ENCODE assay signal across 8 cellular contexts in the genomic region with DNA sequence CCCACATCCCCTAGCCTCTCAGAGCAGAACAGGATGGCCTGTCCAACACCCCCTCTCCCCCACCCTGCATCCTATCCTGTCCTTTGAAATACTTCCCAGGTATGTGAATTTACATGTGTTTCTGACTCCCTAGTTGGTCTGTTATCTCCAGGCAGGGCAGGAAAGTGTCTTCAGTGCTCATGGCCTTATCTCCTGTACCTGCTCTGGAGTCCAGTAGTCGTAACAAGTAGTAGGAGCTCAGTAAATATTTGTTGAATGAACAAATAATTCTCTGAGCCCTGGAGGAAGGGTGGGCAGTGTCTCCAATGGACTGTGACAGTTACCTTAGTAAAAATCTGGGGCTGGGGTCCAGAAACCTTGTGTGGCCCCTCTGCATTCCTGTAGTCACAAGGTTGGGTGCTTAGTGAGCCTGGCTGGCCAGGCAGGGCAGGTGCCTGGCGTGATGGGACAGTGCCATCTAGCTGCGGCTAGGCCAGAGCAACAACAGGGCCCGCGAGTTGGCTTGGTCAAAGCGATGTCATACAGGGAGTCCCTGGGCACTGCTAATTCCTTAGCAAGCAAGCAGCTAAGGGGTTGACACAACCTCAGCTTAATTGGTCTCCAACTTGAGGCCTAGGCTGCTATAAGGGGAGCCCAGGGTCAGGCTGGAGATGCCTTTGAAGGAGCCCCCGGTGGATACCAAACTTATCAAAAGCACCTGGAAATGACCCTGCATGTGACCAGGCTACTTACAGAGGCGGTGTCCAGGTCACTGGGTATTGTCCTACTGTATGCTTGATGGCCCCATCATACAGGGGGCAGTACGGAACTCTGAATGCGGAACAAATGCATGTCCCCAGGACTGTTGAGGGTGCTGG.
DNase-seq lines count a peak whose midpoint lies in the region; ATAC-seq and TF ChIP-seq lines count a peak whose summit lies in the region.

No MANE protein-coding gene starts in this region.

- intact Hi-C loops in esophagus squamous epithelium (cut with DNase I), result no loop called here
- intact Hi-C loops in natural killer cell (cut with micrococcal nuclease), result loop anchor here (1.0 to 10.0 kb wide), 3 partner anchors 88 to 409 kb away; a partner anchor contains a TSS
- intact Hi-C loops in testis (cut with DNase I; ENCODE audit: low total_unique reads), result loop anchor here (5.0 kb wide), 1 partner anchor 87 kb away; a partner anchor contains a TSS

- no peaks in the 10 kb centered on the region for H3K36me3 Mint-ChIP-seq in activated CD8-positive, alpha-beta memory T cell treated with anti-CD3 and anti-CD28 coated beads, Interleukin-2, amount 10 ng/mL, durations not matched to agents 7 days and 5 days
- no peaks in the 10 kb centered on the region for H3K36me3 Mint-ChIP-seq in natural killer cell

- no peaks in the 10 kb centered on the region for H3K9me3 ChIP-seq in esophagus squamous epithelium
- H3K9me3 ChIP-seq in testis, result no peaks in the 10 kb centered on the region

- H3K4me1 ChIP-seq in esophagus squamous epithelium (peaks cover 0 to 2% (median 0%) of the 10 kb centered on the region in 3 donors), testis (no peaks in the 10 kb centered on the region)

- peaks cover 11% of the 10 kb centered on the region for H3K27me3 Mint-ChIP-seq in activated CD8-positive, alpha-beta memory T cell treated with anti-CD3 and anti-CD28 coated beads, Interleukin-2, amount 10 ng/mL, durations not matched to agents 7 days and 5 days
- peaks cover 0 to 13% of the 10 kb centered on the region in 2 donors for H3K27me3 Mint-ChIP-seq in natural killer cell (ENCODE audit: low read depth in 2 of 2)

- TF ChIP-seq CTCF in 22Rv1 (IDR thresholded peaks at IDR 0.05), result peak; percentile 92
- TF ChIP-seq CTCF in GM12873 (IDR thresholded peaks at IDR 0.05; ENCODE audit: insufficient read depth, low read depth, low read length, missing control alignments), result peak; percentile 95
- peak; percentile 27 to 94 (median 82) for TF ChIP-seq CTCF in esophagus squamous epithelium (IDR thresholded peaks at IDR 0.05)
- TF ChIP-seq CTCF in natural killer cell (IDR thresholded peaks at IDR 0.05), result peak; percentile 58
- peak; percentile 32 to 77 (median 58) for TF ChIP-seq CTCF in testis (IDR thresholded peaks at IDR 0.05)

- H3K27ac Mint-ChIP-seq in activated CD8-positive, alpha-beta memory T cell treated with anti-CD3 and anti-CD28 coated beads, Interleukin-2, amount 10 ng/mL, durations not matched to agents 7 days and 5 days, result no peak overlapping the region
- H3K27ac Mint-ChIP-seq in natural killer cell, result no peak overlapping the region

- no peaks in the 10 kb centered on the region for H3K9me3 Mint-ChIP-seq in activated CD8-positive, alpha-beta memory T cell treated with anti-CD3 and anti-CD28 coated beads, Interleukin-2, amount 10 ng/mL, durations not matched to agents 7 days and 5 days (ENCODE audit: low read depth)
- no peaks in the 10 kb centered on the region for H3K9me3 Mint-ChIP-seq in natural killer cell

- H3K4me1 Mint-ChIP-seq in activated CD8-positive, alpha-beta memory T cell treated with anti-CD3 and anti-CD28 coated beads, Interleukin-2, amount 10 ng/mL, durations not matched to agents 7 days and 5 days, result no peaks in the 10 kb centered on the region
- peaks cover 0 to 3% of the 10 kb centered on the region in 2 donors for H3K4me1 Mint-ChIP-seq in natural killer cell

- ATAC-seq in HG03432 (IDR thresholded peaks at IDR 0.05; ENCODE audit: unreplicated experiment), result peak; percentile 80
- peak; percentile 89 for ATAC-seq in activated CD8-positive, alpha-beta memory T cell treated with anti-CD3 and anti-CD28 coated beads, Interleukin-2, amount 10 ng/mL, durations not matched to agents 7 days and 5 days
- peak; percentile 58 to 92 (median 89) for ATAC-seq in natural killer cell

- peak; percentile 17 to 37 for DNase-seq in NOMO-1 (lab: John Stamatoyannopoulos, UW; ENCODE audit: unreplicated experiment in 2 of 2)
- peak; percentile 71 for DNase-seq in activated CD8-positive, alpha-beta memory T cell treated with anti-CD3 and anti-CD28 coated beads, Interleukin-2, amount 10 ng/mL, durations not matched to agents 7 days and 5 days
- DNase-seq in esophagus squamous epithelium (lab: John Stamatoyannopoulos, UW), result no peak
- DNase-seq in natural killer cell, result peak; percentile 45
- peak; percentile 87 for DNase-seq in testis

- CTCF ChIA-PET in activated CD8-positive, alpha-beta memory T cell treated with anti-CD3 and anti-CD28 coated beads, Interleukin-2, amount 10 ng/mL, durations not matched to agents 7 days and 5 days (lab: Charles Lee), result interaction anchor here (0.8 to 13.6 kb wide), 11 partner anchors 8 to 269 kb away, joined by 3 to 219 read pairs (median 3); a partner anchor contains a TSS

- H3K36me3 ChIP-seq in esophagus squamous epithelium, result no peaks in the 10 kb centered on the region
- no peaks in the 10 kb centered on the region for H3K36me3 ChIP-seq in testis (ENCODE audit: low read depth, missing control alignments)

- 40 to 78% methylated on average over 2 to 4 of the region's 10 CpGs for WGBS in esophagus squamous epithelium, 2 donors
- WGBS in testis, 2 donors, result 66% methylated on average over 8 to 10 of the region's 10 CpGs

- H3K27me3 ChIP-seq in esophagus squamous epithelium (no peaks in the 10 kb centered on the region), testis (no peaks in the 10 kb centered on the region)

- H3K4me3 ChIP-seq in esophagus squamous epithelium (no peak overlapping the region), testis (no peak overlapping the region)

- no peak overlapping the region for H3K27ac ChIP-seq in 22Rv1
- no peak overlapping the region for H3K27ac ChIP-seq in esophagus squamous epithelium
- H3K27ac ChIP-seq in testis, result no peak overlapping the region

- no peak for TF ChIP-seq POLR2A in esophagus squamous epithelium (IDR thresholded peaks at IDR 0.05)
- TF ChIP-seq POLR2A in testis (IDR thresholded peaks at IDR 0.05), result no peak

- no peak overlapping the region for H3K4me3 Mint-ChIP-seq in activated CD8-positive, alpha-beta memory T cell treated with anti-CD3 and anti-CD28 coated beads, Interleukin-2, amount 10 ng/mL, durations not matched to agents 7 days and 5 days
- H3K4me3 Mint-ChIP-seq in natural killer cell, result no peak overlapping the region
